In genomic region chr2:40283111-40283909, GRCh38 we compare ENCODE assay signal across 17 cellular contexts.
DNase-seq lines count a peak whose midpoint lies in the region; ATAC-seq and TF ChIP-seq lines count a peak whose summit lies in the region.
"Had no signal": no experiment of that assay in that cellular context is flagged by ENCODE, and none has a peak within 500 bp of the region (broad histone marks: within the 10 kb centered on the region; RNA-seq: fewer than 3 reads in every experiment).

No MANE protein-coding gene starts in this region.

- no peak overlapping the region for H3K4me3 ChIP-seq in epithelial cell of esophagus (ENCODE audit: low read length)
- no peak overlapping the region for H3K4me3 ChIP-seq in rectal smooth muscle tissue (ENCODE audit: low read length)
- no peak overlapping the region for H3K4me3 ChIP-seq in WERI-Rb-1 (ENCODE audit: low read depth, low read length)
- H3K4me3 ChIP-seq: body of pancreas had no signal

- H3K4me1 ChIP-seq in rectal smooth muscle tissue (ENCODE audit: control insufficient read depth, insufficient read depth, low read length): peaks cover 45% of the 10 kb centered on the region

- H3K9ac ChIP-seq in rectal smooth muscle tissue (ENCODE audit: low read length): no peak overlapping the region

- no peaks in the 10 kb centered on the region for H3K9me3 ChIP-seq in WERI-Rb-1 (ENCODE audit: severe bottlenecking)
- H3K9me3 ChIP-seq: body of pancreas had no signal

- no peak for TF ChIP-seq CTCF in epithelial cell of esophagus (IDR thresholded peaks at IDR 0.05; ENCODE audit: insufficient read depth, low read depth, low read length, missing control alignments)
- no peak for TF ChIP-seq CTCF in WERI-Rb-1 (IDR thresholded peaks at IDR 0.05; ENCODE audit: low read depth, low read length)

- H3K27me3 ChIP-seq in rectal smooth muscle tissue (ENCODE audit: control insufficient read depth, insufficient read depth, low read length): no peaks in the 10 kb centered on the region
- H3K27me3 ChIP-seq in WERI-Rb-1 (ENCODE audit: insufficient read depth, low read depth, severe bottlenecking): no peaks in the 10 kb centered on the region
- H3K27me3 ChIP-seq: body of pancreas had no signal

- peak; percentile 33 for ATAC-seq in HG03469 (IDR thresholded peaks at IDR 0.05; ENCODE audit: unreplicated experiment)
- no peak for ATAC-seq in GM21528 (IDR thresholded peaks at IDR 0.05; ENCODE audit: low FRiP score, unreplicated experiment)
- ATAC-seq: activated T-helper 17 cell treated with anti-CD3 and anti-CD28 coated beads, Interleukin-2, amount 50 U/mL, for 72 hours; body of pancreas; PC-3; stimulated activated effector memory CD8-positive, alpha-beta T cell treated with anti-CD3 and anti-CD28 coated beads, Interleukin-12 subunit alpha, Interleukin-12 subunit beta, amount 100 ng/mL, for 72 hours had no signal

- peak; percentile 59 for DNase-seq in EH (ENCODE audit: low read depth)
- DNase-seq in epithelial cell of esophagus (ENCODE audit: low read depth): peak; percentile 59
- no peak for DNase-seq in NCI-H128 (lab: John Stamatoyannopoulos, UW; ENCODE audit: unreplicated experiment)
- DNase-seq in cerebellar nuclear complex (lab: John Stamatoyannopoulos, UW): no peak
- DNase-seq in WERI-Rb-1: no peak
- DNase-seq: activated CD4-positive, alpha-beta T cell treated with anti-CD3 and anti-CD28 coated beads, Interleukin-2, amount 10 ng/mL, durations not matched to agents 24 days and 14 days; body of pancreas; CD4-positive, CD25-positive, alpha-beta regulatory T cell; Kasumi-1; NCI-H2081 treated with DMSO at 0.1 percent for 48 hours; PC-3; T-helper 1 cell had no signal

- H3K36me3 ChIP-seq in rectal smooth muscle tissue (ENCODE audit: control insufficient read depth, insufficient read depth, low read length) (no peaks in the 10 kb centered on the region), WERI-Rb-1 (no peaks in the 10 kb centered on the region)

- H3K27ac ChIP-seq in rectal smooth muscle tissue (ENCODE audit: low read depth, low read length) (peak overlapping the region; percentile 69), WERI-Rb-1 (no peak overlapping the region)
- H3K27ac ChIP-seq: body of pancreas had no signal

Comparison
In these comparisons a context has a peak if more than half of its experiments do, and no peak if none do; other contexts are left out.
1. DNase-seq: peak in EH (single experiment) and epithelial cell of esophagus (single experiment); none in NCI-H128 (single experiment), cerebellar nuclear complex (0 of 2) and WERI-Rb-1 (single experiment).